Comparison of ENCODE assay signal across 8 cellular contexts in the genomic region with DNA sequence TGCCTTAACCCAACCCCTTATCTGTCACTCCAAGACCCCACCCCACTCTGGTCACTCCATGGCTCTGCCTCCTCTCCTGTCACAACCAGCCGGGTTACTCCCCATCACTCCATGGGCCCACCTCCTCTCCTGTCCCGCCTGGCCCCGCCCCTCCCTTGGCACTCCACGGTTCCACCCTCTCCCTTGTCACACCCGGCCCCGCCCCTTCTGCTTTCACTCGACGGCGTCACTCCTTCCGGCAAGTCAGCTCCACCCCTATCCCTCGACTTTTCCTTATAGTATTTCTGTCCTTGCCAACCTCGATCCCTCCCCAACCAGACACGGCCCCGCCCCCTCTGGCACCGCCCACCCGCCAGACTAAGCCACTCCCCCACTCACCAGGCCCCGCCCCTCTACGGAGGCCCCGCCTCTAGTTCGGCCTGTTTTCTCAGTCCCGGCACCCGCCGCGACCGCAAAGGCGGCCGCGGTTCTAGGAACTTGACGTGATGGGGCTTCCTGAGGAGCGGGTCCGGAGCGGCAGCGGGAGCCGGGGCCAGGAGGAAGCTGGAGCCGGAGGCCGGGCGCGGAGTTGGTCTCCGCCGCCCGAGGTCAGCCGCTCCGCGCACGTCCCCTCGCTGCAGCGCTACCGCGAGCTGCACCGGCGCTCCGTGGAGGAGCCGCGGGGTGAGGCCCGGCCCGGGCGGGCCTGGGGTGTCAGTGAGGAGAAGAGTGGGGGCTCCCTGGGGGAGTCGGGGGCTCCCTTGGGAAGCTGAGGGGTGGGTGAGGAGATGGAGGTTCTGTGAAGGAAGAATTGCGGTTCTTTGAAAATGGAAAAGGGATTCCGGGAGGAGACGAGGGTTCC. TPM values are rescaled to one million over a fixed set of nuclear protein-coding genes. Genes with fewer than 3 reads are reported as not detected.
A peak's percentile ranks its signal among the peaks of the same experiment; 100 is the strongest.
DNase-seq lines count a peak whose midpoint lies in the region; ATAC-seq and TF ChIP-seq lines count a peak whose summit lies in the region.

A gene with protein sequence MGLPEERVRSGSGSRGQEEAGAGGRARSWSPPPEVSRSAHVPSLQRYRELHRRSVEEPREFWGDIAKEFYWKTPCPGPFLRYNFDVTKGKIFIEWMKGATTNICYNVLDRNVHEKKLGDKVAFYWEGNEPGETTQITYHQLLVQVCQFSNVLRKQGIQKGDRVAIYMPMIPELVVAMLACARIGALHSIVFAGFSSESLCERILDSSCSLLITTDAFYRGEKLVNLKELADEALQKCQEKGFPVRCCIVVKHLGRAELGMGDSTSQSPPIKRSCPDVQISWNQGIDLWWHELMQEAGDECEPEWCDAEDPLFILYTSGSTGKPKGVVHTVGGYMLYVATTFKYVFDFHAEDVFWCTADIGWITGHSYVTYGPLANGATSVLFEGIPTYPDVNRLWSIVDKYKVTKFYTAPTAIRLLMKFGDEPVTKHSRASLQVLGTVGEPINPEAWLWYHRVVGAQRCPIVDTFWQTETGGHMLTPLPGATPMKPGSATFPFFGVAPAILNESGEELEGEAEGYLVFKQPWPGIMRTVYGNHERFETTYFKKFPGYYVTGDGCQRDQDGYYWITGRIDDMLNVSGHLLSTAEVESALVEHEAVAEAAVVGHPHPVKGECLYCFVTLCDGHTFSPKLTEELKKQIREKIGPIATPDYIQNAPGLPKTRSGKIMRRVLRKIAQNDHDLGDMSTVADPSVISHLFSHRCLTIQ (plus strand): TSS at position 452 of the 841 bp plus-strand sequence. CDS start 34 bp downstream, at position 486.

- H3K79me2 ChIP-seq in HCT116 (ENCODE audit: insufficient read depth, low read length) (no peaks in the 10 kb centered on the region; the same call in 1 of the 2 replicates), SK-N-SH (ENCODE audit: insufficient read depth) (peaks cover 20% of the 10 kb centered on the region; the same call in 1 of the 2 replicates)

- peak; percentile 98 for DNase-seq in HCT116 (ENCODE audit: low read depth, low spot score)
- DNase-seq in NAMALWA (ENCODE audit: low spot score), result peak; percentile 88
- peak; percentile 96 for DNase-seq in SK-N-SH
- peak; percentile 93 for DNase-seq in activated naive CD4-positive, alpha-beta T cell treated with anti-CD3 and anti-CD28 coated beads, Interleukin-2, amount 50 U/mL, for 16 hours
- DNase-seq in germinal center (ENCODE audit: low spot score), result peak; percentile 82
- peak; percentile 97 for DNase-seq in non-pigmented ciliary epithelial cell (ENCODE audit: low read depth)
- peak; percentile 68 to 100 (median 96) for DNase-seq in substantia nigra (lab: John Stamatoyannopoulos, UW)

- H3K27me3 ChIP-seq in HCT116 (ENCODE audit: insufficient read depth, low read length) (no peaks in the 10 kb centered on the region), SK-N-SH (ENCODE audit: insufficient read depth) (no peaks in the 10 kb centered on the region)

- TF ChIP-seq POLR2A in HCT116 (IDR thresholded peaks at IDR 0.05; ENCODE audit: borderline replicate concordance, extremely low read depth, insufficient read depth, insufficient read length), result peak; percentile 31

- H3F3A ChIP-seq in SK-N-SH (replicated peaks; ENCODE audit: insufficient read depth), result peaks cover 7% of the 10 kb centered on the region

- TF ChIP-seq CTCF in HCT116 (IDR thresholded peaks at IDR 0.05 in 2 of 3, conservative IDR thresholded peaks at IDR 0.05 in 1 of 3; ENCODE audit: borderline replicate concordance in 1 of 3, insufficient read depth in 1 of 3, low read depth in 2 of 3, low read length in 2 of 3) (no peak), SK-N-SH (IDR thresholded peaks at IDR 0.05) (no peak)

- TF ChIP-seq RAD21 in HCT116 (IDR thresholded peaks at IDR 0.05; ENCODE audit: low read depth) (no peak), SK-N-SH (IDR thresholded peaks at IDR 0.05; ENCODE audit: low read length) (no peak)

- H3K9me2 ChIP-seq in HCT116 (ENCODE audit: insufficient read depth) (no peaks in the 10 kb centered on the region), SK-N-SH (no peaks in the 10 kb centered on the region)

- peaks cover 3% of the 10 kb centered on the region; the same call in 1 of the 2 replicates for H3K4me1 ChIP-seq in ES-I3 (ENCODE audit: insufficient read depth, low read length)
- peaks cover 23 to 50% of the 10 kb centered on the region in 2 experiments for H3K4me1 ChIP-seq in HCT116 (ENCODE audit: control insufficient read depth in 1 of 2, insufficient read depth in 2 of 2, low read length in 2 of 2)
- peaks cover 0 to 22% of the 10 kb centered on the region in 2 experiments; a peak in 2 of 4 replicates for H3K4me1 ChIP-seq in SK-N-SH (ENCODE audit: control insufficient read depth in 1 of 2, insufficient read depth in 2 of 2, low read depth in 1 of 2, low read length in 1 of 2)

- H3K36me3 ChIP-seq in ES-I3 (ENCODE audit: insufficient read depth, low read length) (no peaks in the 10 kb centered on the region), HCT116 (ENCODE audit: control insufficient read depth in 1 of 2, insufficient read depth in 2 of 2, low read length in 2 of 2) (no peaks in the 10 kb centered on the region), SK-N-SH (replicated peaks in 1 of 2; ENCODE audit: control insufficient read depth in 1 of 2, insufficient read depth in 2 of 2, low read length in 1 of 2) (no peaks in the 10 kb centered on the region)

- H3K9ac ChIP-seq in ES-I3 (ENCODE audit: low read depth, low read length), result peak within 1 kb of the TSS; percentile 90
- peak within 1 kb of the TSS; percentile 77 for H3K9ac ChIP-seq in HCT116 (ENCODE audit: low read length)
- peak within 1 kb of the TSS; percentile 85 for H3K9ac ChIP-seq in SK-N-SH

- H2AFZ ChIP-seq in HCT116 (ENCODE audit: low read depth, low read length, poor library complexity, severe bottlenecking) (peak within 1 kb of the TSS; percentile 63), SK-N-SH (ENCODE audit: low read depth) (peak within 1 kb of the TSS; percentile 91)

- H4K20me1 ChIP-seq in HCT116 (ENCODE audit: insufficient read depth) (no peaks in the 10 kb centered on the region), SK-N-SH (ENCODE audit: insufficient read depth) (no peaks in the 10 kb centered on the region)

- RAD21 ChIA-PET in HCT116 (lab: Charles Lee; ENCODE audit: low non-redundant PET in 1 of 2, low total read pairs in 2 of 2, uncharacterized antibody in 2 of 2, unreplicated experiment in 2 of 2), result interaction anchor here in 1 of 2 experiments (0.6 to 0.8 kb wide), 3 partner anchors 10 to 213 kb away, joined by 3 to 4 read pairs (median 3); a partner anchor contains a TSS

- H3K27ac ChIP-seq in HCT116 (ENCODE audit: low read depth, low read length) (peak within 1 kb of the TSS; percentile 57), SK-N-SH (ENCODE audit: low read depth in 2 of 2, low read length in 1 of 2) (peak within 1 kb of the TSS in 1 of 2 experiments; percentile 39; a peak in 1 of 4 replicates), substantia nigra (ENCODE audit: low read depth, low read length, poor library complexity, severe bottlenecking) (peak within 1 kb of the TSS; percentile 90)

- H3K4me2 ChIP-seq in HCT116 (ENCODE audit: low read length), result peak within 1 kb of the TSS; percentile 85
- peak within 1 kb of the TSS; percentile 75 for H3K4me2 ChIP-seq in SK-N-SH

- H3K4me3 ChIP-seq in HCT116 (replicated peaks in 1 of 2; ENCODE audit: low read depth in 1 of 2, low read length in 2 of 2) (peak within 1 kb of the TSS; percentile 76 to 80), SK-N-SH (ENCODE audit: low read depth in 2 of 2, low read length in 1 of 2) (peak within 1 kb of the TSS; percentile 64 to 79)

- POLR2A ChIA-PET in HCT116 (lab: Charles Lee) (interaction anchor here (0.6 to 2.3 kb wide), 8 partner anchors 8 to 271 kb away, joined by 3 to 7 read pairs (median 4); a partner anchor contains a TSS), SK-N-SH (lab: Yijun Ruan, JAX) (interaction anchor here (0.5 to 1.7 kb wide), 6 partner anchors 12 to 214 kb away, joined by 3 to 4 read pairs (median 3); a partner anchor contains a TSS)

- WGBS in SK-N-SH (ENCODE audit: low lambda C conversion rate), result under 1% methylated on average over 51 of the region's 61 CpGs

- peak; percentile 90 for ATAC-seq in HCT116

- no peaks in the 10 kb centered on the region for H3K9me3 ChIP-seq in ES-I3 (ENCODE audit: control insufficient read depth, insufficient read depth, low read length)
- no peaks in the 10 kb centered on the region for H3K9me3 ChIP-seq in HCT116 (ENCODE audit: control insufficient read depth in 1 of 2, insufficient read depth in 1 of 2, low read depth in 1 of 2, low read length in 2 of 2)
- H3K9me3 ChIP-seq in SK-N-SH, result no peaks in the 10 kb centered on the region

- CTCF ChIA-PET in HCT116 (lab: Charles Lee), result interaction anchor here (1.0 to 3.2 kb wide), 5 partner anchors 26 to 220 kb away, joined by 4 to 26 read pairs (median 5); a partner anchor contains a TSS
- CTCF ChIA-PET in SK-N-SH (lab: Yijun Ruan, JAX), result interaction anchor here (0.8 to 6.1 kb wide), 10 partner anchors 10 to 332 kb away, joined by 3 to 61 read pairs (median 6); a partner anchor contains a TSS

- no peak for TF ChIP-seq EP300 in SK-N-SH (IDR thresholded peaks at IDR 0.05; ENCODE audit: borderline replicate concordance in 1 of 2, low read depth in 1 of 2, low read length in 1 of 2)

- BruUV-seq in HCT116 (replicated peaks; lab: Mats Ljungman, UMichigan), result no TSS peak

- intact Hi-C loops in HCT116 (cut with micrococcal nuclease), result loop anchor here (1.0 to 10.0 kb wide), 2 partner anchors 79 to 388 kb away; a partner anchor contains a TSS

TF ChIP-seq in HCT116, 20 proteins besides CTCF, POLR2A, EP300 and RAD21 (continues in another document):
- TF ChIP-seq SRF (IDR thresholded peaks at IDR 0.05; ENCODE audit: low read depth) (no peak), ELF1 (IDR thresholded peaks at IDR 0.05; ENCODE audit: borderline replicate concordance, low read depth) (no peak), TCF7L2 (IDR thresholded peaks at IDR 0.05; ENCODE audit: borderline replicate concordance, extremely low read depth, insufficient read depth, insufficient read length) (no peak), YY1 (IDR thresholded peaks at IDR 0.05; ENCODE audit: extremely low read depth, insufficient replicate concordance, low read depth, low read length) (peak; percentile 6), EGR1 (IDR thresholded peaks at IDR 0.05; ENCODE audit: low read depth) (no peak), ZFX (IDR thresholded peaks at IDR 0.05) (peak; percentile 85)

TF ChIP-seq in SK-N-SH, 30 proteins besides CTCF, POLR2A, EP300 and RAD21 (continues in another document):
- TF ChIP-seq YY1 (IDR thresholded peaks at IDR 0.05; ENCODE audit: low read depth), result no peak
- peak; percentile 39 for TF ChIP-seq MXI1 (IDR thresholded peaks at IDR 0.05; ENCODE audit: low read depth, low read length)
- peak; percentile 73 for TF ChIP-seq TAF1 (IDR thresholded peaks at IDR 0.05; ENCODE audit: borderline replicate concordance, low read depth, low read length)

RNA-seq across cellular contexts. Expression of the gene that starts here (rescaled TPM):
- total RNA-seq in HCT116 (2021; ENCODE audit: unreplicated experiment), result 71.7 TPM
- polyA plus RNA-seq in HCT116 (2012), result 68.9 and 78.2 TPM in 2 replicates
- 25.5 and 31.4 TPM in 2 replicates for polyA plus RNA-seq in SK-N-SH (2012; rRNA removed)
- polyA plus RNA-seq in SK-N-SH (2012; cell fraction: cytosol; rRNA removed), result 14.4 and 20.7 TPM in 2 replicates
- polyA plus RNA-seq in SK-N-SH (2012; cell fraction: nucleus; rRNA removed), result 66.5 and 75.8 TPM in 2 replicates
